Comparison of ENCODE assay signal across 1 cellular context in the genomic region with DNA sequence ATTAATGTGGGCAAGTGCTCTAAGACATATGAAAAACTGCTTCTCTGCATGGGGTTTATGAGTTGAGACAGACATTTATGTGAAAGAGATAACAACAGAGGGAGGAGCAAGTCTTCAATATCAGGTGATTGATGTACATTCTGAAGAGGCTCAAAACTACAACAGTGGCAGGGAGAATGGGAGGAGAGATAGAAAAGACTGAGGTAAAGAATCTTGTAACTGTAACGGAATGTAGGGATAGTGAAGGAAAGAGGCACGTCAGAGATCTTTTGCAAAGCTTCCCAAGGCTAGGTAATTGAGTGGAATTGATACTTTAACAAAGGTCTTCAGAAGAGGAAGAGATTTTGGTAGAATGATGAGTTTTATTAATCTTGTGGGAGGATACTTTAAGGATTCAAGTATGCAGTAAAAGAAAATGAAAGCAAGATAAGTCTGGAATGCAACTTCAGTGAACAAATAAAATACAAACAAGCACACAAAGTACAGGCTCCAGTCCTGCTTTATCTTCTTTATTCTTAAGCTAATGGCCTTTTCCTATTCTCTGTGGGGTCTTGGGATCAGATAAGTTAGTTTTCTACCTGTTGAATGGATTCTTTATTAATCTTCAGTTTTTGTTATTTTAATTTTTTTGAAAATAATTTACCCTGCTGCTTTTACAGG.
TF ChIP-seq lines count a peak whose summit lies in the region.

No MANE protein-coding gene starts in this region.

TF ChIP-seq in GM23338, 12 proteins besides CTCF, POLR2A, EP300 and RAD21 (continued from another document):
- no peak for TF ChIP-seq ETS1 (IDR thresholded peaks at IDR 0.05)
TF ChIP-seq in GM23338: peak in this region for 0.
